21 cellular contexts compared by ENCODE assay signal in genomic region chr6:55713411-55713810, GRCh38.
DNase-seq lines count a peak whose midpoint lies in the region; ATAC-seq, FAIRE-seq and TF ChIP-seq lines count a peak whose summit lies in the region.
"Had no signal": no experiment of that assay in that cellular context is flagged by ENCODE, and none has a peak within 500 bp of the region (broad histone marks: within the 10 kb centered on the region; RNA-seq: fewer than 3 reads in every experiment).

No MANE protein-coding gene starts in this region.

- intact Hi-C loops in pancreas (cut with DNase I) = no loop called here
- intact Hi-C loops in sciatic nerve (cut with DNase I) = no loop called here
- intact Hi-C loops in dorsolateral prefrontal cortex (cut with DNase I) = no loop called here

- TF ChIP-seq CTCF in pancreas (IDR thresholded peaks at IDR 0.05) = no peak
- no peak for TF ChIP-seq CTCF in dorsolateral prefrontal cortex (IDR thresholded peaks at IDR 0.05 in 54 of 56, conservative IDR thresholded peaks at IDR 0.05 in 2 of 56; ENCODE audit: low read depth in 1 of 56, partially characterized antibody in 56 of 56)

- no peaks in the 10 kb centered on the region for H3K27me3 ChIP-seq in pancreas
- no peaks in the 10 kb centered on the region for H3K27me3 ChIP-seq in dorsolateral prefrontal cortex

- no peak overlapping the region for H3K27ac ChIP-seq in pancreas
- no peak overlapping the region for H3K27ac ChIP-seq in dorsolateral prefrontal cortex
- H3K27ac ChIP-seq: prostate gland had no signal

- FAIRE-seq in pancreas (lab: Jason Lieb, UNC) (peak; percentile 70), GM12891 (lab: Jason Lieb, UNC) (no peak)
- FAIRE-seq: keratinocyte had no signal

- no peak for TF ChIP-seq POLR2A in GM12891 (IDR thresholded peaks at IDR 0.05; ENCODE audit: low read depth, low read length)

- ATAC-seq in GM18870 (IDR thresholded peaks at IDR 0.05; ENCODE audit: unreplicated experiment) = peak; percentile 93
- peak; percentile 95 for ATAC-seq in HG03432 (IDR thresholded peaks at IDR 0.05; ENCODE audit: unreplicated experiment)
- peak in 3 of 4 donors; percentile 29 to 84 (median 63) for ATAC-seq in pancreas
- ATAC-seq in sciatic nerve = no peak

- no peaks in the 10 kb centered on the region for H3K9me3 ChIP-seq in pancreas
- H3K9me3 ChIP-seq: prostate gland had no signal

- DNase-seq in fibroblast of gingiva (ENCODE audit: low read depth) (peak; percentile 59), pancreas (no peak), sciatic nerve (ENCODE audit: low spot score) (no peak), GM12891 (ENCODE audit: insufficient read length, low spot score) (no peak), dorsolateral prefrontal cortex (no peak)
- DNase-seq: activated CD8-positive, alpha-beta memory T cell treated with anti-CD3 and anti-CD28 coated beads, Interleukin-2, amount 50 U/mL, for 4 hours; activated naive CD4-positive, alpha-beta T cell treated with anti-CD3 and anti-CD28 coated beads, Interleukin-2, amount 10 ng/mL, durations not matched to agents 7 days and 5 days; effector CD8-positive, alpha-beta T cell; GF-D8; H9; Karpas-422; naive B cell; NCI-H187 treated with DMSO at 0.1 percent for 48 hours; RPMI8226; stimulated activated CD4-positive, alpha-beta T cell treated with anti-CD3 and anti-CD28 coated beads, Interleukin-2, amount 100 ng/mL, for 24 hours; stimulated activated CD8-positive, alpha-beta memory T cell treated with anti-CD3 and anti-CD28 coated beads, Interleukin-4, amount 100 ng/mL, for 48 hours; T-helper 1 cell had no signal

- H3K36me3 ChIP-seq in pancreas = no peaks in the 10 kb centered on the region
- H3K36me3 ChIP-seq: prostate gland had no signal

- H3K4me3 ChIP-seq in pancreas = no peak overlapping the region
- no peak overlapping the region for H3K4me3 ChIP-seq in dorsolateral prefrontal cortex
- H3K4me3 ChIP-seq: prostate gland had no signal

- WGBS in pancreas, 2 donors = 7 to 10% methylated on average over 3 of the region's 3 CpGs

- peaks cover 0 to 4% (median 0%) of the 10 kb centered on the region in 3 donors for H3K4me1 ChIP-seq in pancreas
- H3K4me1 ChIP-seq: prostate gland had no signal

TF ChIP-seq in GM12891, 5 proteins besides CTCF, POLR2A, EP300 and RAD21:
- no peak for TF ChIP-seq PAX5 (IDR thresholded peaks at IDR 0.05; ENCODE audit: insufficient read depth, low read length, severe bottlenecking)
- no peak for TF ChIP-seq POU2F2 (IDR thresholded peaks at IDR 0.05; ENCODE audit: low read depth, low read length)
- no peak for TF ChIP-seq POLR2AphosphoS5 (IDR thresholded peaks at IDR 0.05; ENCODE audit: low read depth, low read length)
- TF ChIP-seq TAF1 (IDR thresholded peaks at IDR 0.05; ENCODE audit: low read depth, low read length) = no peak
- no peak for TF ChIP-seq SPI1 (IDR thresholded peaks at IDR 0.05; ENCODE audit: low read depth, low read length)
